1 cellular context compared by ENCODE assay signal in the genomic region with DNA sequence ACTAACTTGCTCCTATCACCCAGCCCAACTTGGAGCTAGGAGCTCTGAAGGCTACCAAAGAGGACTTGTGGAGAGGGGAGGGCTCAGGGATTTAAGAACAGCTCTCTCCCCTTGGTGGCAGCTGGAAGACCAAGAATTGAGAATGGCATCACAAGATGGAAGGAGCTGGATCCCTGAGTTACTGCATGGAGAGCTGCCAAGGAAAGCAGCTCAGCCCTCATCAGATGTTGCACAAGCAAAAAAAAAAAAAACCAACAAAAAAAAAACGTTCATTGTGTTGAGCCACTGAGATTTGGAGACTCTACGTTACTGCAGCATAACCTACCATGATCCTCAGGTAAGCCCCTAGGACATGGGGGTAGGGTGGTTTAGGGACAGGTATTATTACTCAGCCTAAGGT.
TF ChIP-seq lines count a peak whose summit lies in the region.

No MANE protein-coding gene starts in this region.

TF ChIP-seq in SK-N-SH, 30 proteins besides CTCF, POLR2A, EP300 and RAD21 (continued from another document):
- TF ChIP-seq ZBTB33 (IDR thresholded peaks at IDR 0.05; ENCODE audit: borderline replicate concordance, low read depth) (no peak), TAF1 (IDR thresholded peaks at IDR 0.05; ENCODE audit: borderline replicate concordance, low read depth, low read length) (no peak), TCF12 (IDR thresholded peaks at IDR 0.05) (no peak), RFX5 (IDR thresholded peaks at IDR 0.05; ENCODE audit: low read length) (no peak)
- TF ChIP-seq, protein P1, sequence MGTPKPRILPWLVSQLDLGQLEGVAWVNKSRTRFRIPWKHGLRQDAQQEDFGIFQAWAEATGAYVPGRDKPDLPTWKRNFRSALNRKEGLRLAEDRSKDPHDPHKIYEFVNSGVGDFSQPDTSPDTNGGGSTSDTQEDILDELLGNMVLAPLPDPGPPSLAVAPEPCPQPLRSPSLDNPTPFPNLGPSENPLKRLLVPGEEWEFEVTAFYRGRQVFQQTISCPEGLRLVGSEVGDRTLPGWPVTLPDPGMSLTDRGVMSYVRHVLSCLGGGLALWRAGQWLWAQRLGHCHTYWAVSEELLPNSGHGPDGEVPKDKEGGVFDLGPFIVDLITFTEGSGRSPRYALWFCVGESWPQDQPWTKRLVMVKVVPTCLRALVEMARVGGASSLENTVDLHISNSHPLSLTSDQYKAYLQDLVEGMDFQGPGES (IDR thresholded peaks at IDR 0.05; ENCODE audit: low read depth, low read length): no peak
